17 cellular contexts compared by ENCODE assay signal in the genomic region with DNA sequence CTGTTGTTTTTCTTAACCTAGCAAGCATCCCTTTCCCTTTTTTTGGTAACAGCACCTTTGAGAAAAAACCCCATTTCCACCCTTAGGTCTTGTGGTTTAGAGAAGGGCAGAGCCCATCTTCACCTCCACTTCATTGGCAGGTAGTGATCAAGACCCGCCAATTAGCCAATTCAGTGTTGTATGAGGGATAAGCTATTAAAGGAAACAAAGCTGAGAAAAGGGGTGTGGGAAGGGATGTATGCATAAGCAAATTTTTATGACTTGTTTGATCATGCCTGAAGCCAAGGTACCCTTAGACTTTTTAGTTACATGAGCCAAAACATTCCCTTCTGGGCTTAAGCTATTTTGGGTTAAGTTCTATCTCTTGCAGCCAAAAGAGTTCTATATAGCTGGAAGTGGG. TPM values are rescaled to one million over a fixed set of nuclear protein-coding genes. Genes with fewer than 3 reads are reported as not detected.
DNase-seq lines count a peak whose midpoint lies in the region; ATAC-seq, FAIRE-seq and TF ChIP-seq lines count a peak whose summit lies in the region.
"Had no signal": no experiment of that assay in that cellular context is flagged by ENCODE, and none has a peak within 500 bp of the region (broad histone marks: within the 10 kb centered on the region; RNA-seq: fewer than 3 reads in every experiment).

No MANE protein-coding gene starts in this region.

- H3K4me3 Mint-ChIP-seq in neural crest cell: peak overlapping the region; percentile 8
- H3K4me3 Mint-ChIP-seq in chondrocyte (ENCODE audit: unreplicated experiment): no peak overlapping the region
- H3K4me3 Mint-ChIP-seq: CD8-positive, alpha-beta memory T cell; HFFc6 had no signal

- no peak for TF ChIP-seq EP300 in SK-N-SH (IDR thresholded peaks at IDR 0.05; ENCODE audit: borderline replicate concordance in 1 of 2, low read depth in 1 of 2, low read length in 1 of 2)

- H3K27me3 ChIP-seq in SK-N-SH (ENCODE audit: insufficient read depth) (no peaks in the 10 kb centered on the region), bronchial epithelial cell (ENCODE audit: control insufficient read depth, insufficient read depth, low read length) (no peaks in the 10 kb centered on the region)

- H3K27ac ChIP-seq in SK-N-SH (ENCODE audit: low read depth in 2 of 2, low read length in 1 of 2) (no peak overlapping the region), OCI-LY7 (ENCODE audit: low read depth, low read length, poor library complexity, severe bottlenecking) (no peak overlapping the region)
- H3K27ac ChIP-seq: BLaER1, HL-60 had no signal

- CTCF ChIA-PET in SK-N-SH (lab: Yijun Ruan, JAX) (interaction anchor here (1.0 to 4.3 kb wide), 3 partner anchors 10 to 38 kb away, joined by 3 to 28 read pairs (median 8); no protein-coding TSS in a partner anchor), OCI-LY7 (lab: Charles Lee; ENCODE audit: unreplicated experiment) (no interaction called here)

- H3K27me3 Mint-ChIP-seq in neural crest cell (ENCODE audit: low read depth): peaks cover 9% of the 10 kb centered on the region
- H3K27me3 Mint-ChIP-seq in chondrocyte (ENCODE audit: low read depth): no peaks in the 10 kb centered on the region

- H3K9me3 Mint-ChIP-seq in neural crest cell: no peaks in the 10 kb centered on the region
- H3K9me3 Mint-ChIP-seq in chondrocyte (ENCODE audit: low read depth): no peaks in the 10 kb centered on the region
- H3K9me3 Mint-ChIP-seq: HFFc6 had no signal

- 71% methylated on average over 1 of the region's 1 CpG for WGBS in SK-N-SH (ENCODE audit: low lambda C conversion rate)

- ATAC-seq in SK-N-SH treated with all-trans-retinoic acid at 6 μM for 48 hours: no peak

- intact Hi-C loops in OCI-LY7 (cut with micrococcal nuclease; ENCODE audit: unreplicated experiment): no loop called here

- TF ChIP-seq CTCF in SK-N-SH (IDR thresholded peaks at IDR 0.05) (no peak), bronchial epithelial cell (IDR thresholded peaks at IDR 0.05; ENCODE audit: insufficient read depth, low read length, severe bottlenecking) (no peak), neural crest cell (conservative IDR thresholded peaks at IDR 0.05) (no peak), chondrocyte (IDR thresholded peaks at IDR 0.05) (no peak), OCI-LY7 (conservative IDR thresholded peaks at IDR 0.05; ENCODE audit: low read length) (no peak)

- peaks cover 20% of the 10 kb centered on the region for H3K4me1 Mint-ChIP-seq in neural crest cell
- H3K4me1 Mint-ChIP-seq in chondrocyte (ENCODE audit: low read depth): peaks cover 53% of the 10 kb centered on the region

- no TSS peak for BruUV-seq in OCI-LY7 (replicated peaks; lab: Mats Ljungman, UMichigan)

- H3K36me3 ChIP-seq in SK-N-SH (replicated peaks in 1 of 2; ENCODE audit: control insufficient read depth in 1 of 2, insufficient read depth in 2 of 2, low read length in 1 of 2) (no peaks in the 10 kb centered on the region), bronchial epithelial cell (ENCODE audit: control insufficient read depth, insufficient read depth, low read length) (no peaks in the 10 kb centered on the region), OCI-LY7 (ENCODE audit: insufficient read depth, low read length) (no peaks in the 10 kb centered on the region)
- H3K36me3 ChIP-seq: BLaER1 had no signal

- H3K9me2 ChIP-seq in SK-N-SH (no peaks in the 10 kb centered on the region), OCI-LY7 (ENCODE audit: insufficient read depth, low read length) (no peaks in the 10 kb centered on the region)

- no peak for TF ChIP-seq RAD21 in SK-N-SH (IDR thresholded peaks at IDR 0.05; ENCODE audit: low read length)

- no peak overlapping the region for H3K27ac Mint-ChIP-seq in neural crest cell (ENCODE audit: unreplicated experiment)
- no peak overlapping the region for H3K27ac Mint-ChIP-seq in chondrocyte (ENCODE audit: unreplicated experiment)
- H3K27ac Mint-ChIP-seq: CD8-positive, alpha-beta memory T cell; HFFc6 had no signal

- H3K36me3 Mint-ChIP-seq in neural crest cell (ENCODE audit: low read depth): no peaks in the 10 kb centered on the region
- no peaks in the 10 kb centered on the region for H3K36me3 Mint-ChIP-seq in chondrocyte (ENCODE audit: low read depth)
- H3K36me3 Mint-ChIP-seq: CD8-positive, alpha-beta memory T cell had no signal

- H3K4me3 ChIP-seq in SK-N-SH (ENCODE audit: low read depth in 2 of 2, low read length in 1 of 2) (no peak overlapping the region), bronchial epithelial cell (ENCODE audit: low read depth, low read length) (no peak overlapping the region), OCI-LY7 (ENCODE audit: low read depth, low read length, poor library complexity, severe bottlenecking) (no peak overlapping the region)
- H3K4me3 ChIP-seq: BLaER1 had no signal

- H4K20me1 ChIP-seq in SK-N-SH (ENCODE audit: insufficient read depth) (no peaks in the 10 kb centered on the region), OCI-LY7 (ENCODE audit: insufficient read depth, low read length) (no peaks in the 10 kb centered on the region)
- H4K20me1 ChIP-seq: BLaER1 had no signal

- H3K79me2 ChIP-seq in SK-N-SH (ENCODE audit: insufficient read depth): peaks cover 10% of the 10 kb centered on the region
- no peaks in the 10 kb centered on the region for H3K79me2 ChIP-seq in OCI-LY7 (ENCODE audit: insufficient read depth, low read depth, low read length)

- no peak for FAIRE-seq in bronchial epithelial cell (lab: Jason Lieb, UNC)

- H3K4me1 ChIP-seq in SK-N-SH (ENCODE audit: control insufficient read depth in 1 of 2, insufficient read depth in 2 of 2, low read depth in 1 of 2, low read length in 1 of 2) (peaks cover 0 to 2% of the 10 kb centered on the region in 2 experiments; a peak in 2 of 4 replicates), OCI-LY7 (ENCODE audit: insufficient read depth, low read length, poor library complexity, severe bottlenecking) (no peaks in the 10 kb centered on the region)
- H3K4me1 ChIP-seq: Caco-2 had no signal

- H3K9ac ChIP-seq in SK-N-SH: no peak overlapping the region
- H3K9ac ChIP-seq: BLaER1 had no signal

- H3K4me2 ChIP-seq in SK-N-SH (no peak overlapping the region), OCI-LY7 (ENCODE audit: low read length) (no peak overlapping the region)
- H3K4me2 ChIP-seq: BLaER1 had no signal

- DNase-seq in SK-N-SH: no peak
- DNase-seq in bronchial epithelial cell (ENCODE audit: low read depth): peak; percentile 81
- DNase-seq in neural crest cell (ENCODE audit: low read depth, low spot score): no peak
- no peak for DNase-seq in chondrocyte (ENCODE audit: low spot score)
- no peak for DNase-seq in OCI-LY7 (ENCODE audit: low spot score)
- DNase-seq in NK-92 treated with Interleukin-12 subunit alpha and Interleukin-12 subunit beta, amount 100 ng/mL, for 24 hours (lab: John Stamatoyannopoulos, UW): no peak
- DNase-seq: 8988T; AML-193; Caco-2; CD8-positive, alpha-beta memory T cell; DND-41; GDM1; HCEC 1CT; HFFc6 had no signal

- POLR2A ChIA-PET in SK-N-SH (lab: Yijun Ruan, JAX): no interaction called here
- POLR2A ChIA-PET in OCI-LY7 (lab: Charles Lee): interaction anchor here (1.2 kb wide), 1 partner anchor 9 kb away, joined by 3 read pairs; no protein-coding TSS in a partner anchor

- H2AFZ ChIP-seq in SK-N-SH (ENCODE audit: low read depth): peak overlapping the region; percentile 27; the same call in 1 of the 2 replicates
- no peak overlapping the region for H2AFZ ChIP-seq in OCI-LY7 (ENCODE audit: low read length)

- H3F3A ChIP-seq in SK-N-SH (replicated peaks; ENCODE audit: insufficient read depth): peaks cover 10% of the 10 kb centered on the region

- H3K9me3 ChIP-seq in SK-N-SH: no peaks in the 10 kb centered on the region
- H3K9me3 ChIP-seq in OCI-LY7 (ENCODE audit: low read length): no peaks in the 10 kb centered on the region
- H3K9me3 ChIP-seq: BLaER1, Caco-2 had no signal

TF ChIP-seq in SK-N-SH, 30 proteins besides CTCF, POLR2A, EP300 and RAD21 (continues in another document):
- TF ChIP-seq, protein P1, sequence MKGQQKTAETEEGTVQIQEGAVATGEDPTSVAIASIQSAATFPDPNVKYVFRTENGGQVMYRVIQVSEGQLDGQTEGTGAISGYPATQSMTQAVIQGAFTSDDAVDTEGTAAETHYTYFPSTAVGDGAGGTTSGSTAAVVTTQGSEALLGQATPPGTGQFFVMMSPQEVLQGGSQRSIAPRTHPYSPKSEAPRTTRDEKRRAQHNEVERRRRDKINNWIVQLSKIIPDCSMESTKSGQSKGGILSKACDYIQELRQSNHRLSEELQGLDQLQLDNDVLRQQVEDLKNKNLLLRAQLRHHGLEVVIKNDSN (IDR thresholded peaks at IDR 0.05; ENCODE audit: borderline replicate concordance, low read depth): no peak
- TF ChIP-seq NFIC (IDR thresholded peaks at IDR 0.05; ENCODE audit: borderline replicate concordance) (no peak), TEAD4 (IDR thresholded peaks at IDR 0.05; ENCODE audit: borderline replicate concordance, insufficient read depth) (no peak), FOSL2 (IDR thresholded peaks at IDR 0.05; ENCODE audit: borderline replicate concordance, low read depth) (no peak)
- TF ChIP-seq, protein P2, sequence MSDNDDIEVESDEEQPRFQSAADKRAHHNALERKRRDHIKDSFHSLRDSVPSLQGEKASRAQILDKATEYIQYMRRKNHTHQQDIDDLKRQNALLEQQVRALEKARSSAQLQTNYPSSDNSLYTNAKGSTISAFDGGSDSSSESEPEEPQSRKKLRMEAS (IDR thresholded peaks at IDR 0.05; ENCODE audit: low read depth): no peak

TF ChIP-seq in SK-N-SH treated with all-trans-retinoic acid at 6 μM for 48 hours, 23 proteins besides CTCF, POLR2A, EP300 and RAD21 (continues in another document):
- TF ChIP-seq PPARA (CRISPR knock-in tag; IDR thresholded peaks at IDR 0.05; ENCODE audit: borderline replicate concordance) (no peak), GLIS3 (CRISPR knock-in tag; IDR thresholded peaks at IDR 0.05) (no peak), ZFP3 (CRISPR knock-in tag; IDR thresholded peaks at IDR 0.05) (no peak), SNAI2 (CRISPR knock-in tag; IDR thresholded peaks at IDR 0.05) (no peak), ZC3H10 (CRISPR knock-in tag; IDR thresholded peaks at IDR 0.05) (no peak), OSR1 (CRISPR knock-in tag; IDR thresholded peaks at IDR 0.05) (no peak), RARB (CRISPR knock-in tag; IDR thresholded peaks at IDR 0.05) (no peak), ESRRG (CRISPR knock-in tag; IDR thresholded peaks at IDR 0.05) (no peak), ARNTL (CRISPR knock-in tag; IDR thresholded peaks at IDR 0.05; ENCODE audit: borderline replicate concordance, low read depth) (no peak), CSDC2 (CRISPR knock-in tag; IDR thresholded peaks at IDR 0.05) (no peak), ZFP30 (CRISPR knock-in tag; IDR thresholded peaks at IDR 0.05) (no peak)

RNA-seq across cellular contexts. Expression of a gene that starts 3.6 kb away (rescaled TPM):
- 3.4 and 4.1 TPM in 2 replicates for polyA plus RNA-seq in SK-N-SH (2012; rRNA removed)
- 4.6 and 4.8 TPM in 2 replicates for polyA plus RNA-seq in SK-N-SH (2012; cell fraction: cytosol; rRNA removed)
- polyA plus RNA-seq in SK-N-SH (2012; cell fraction: nucleus; rRNA removed): 5.4 and 7.5 TPM in 2 replicates
- total RNA-seq in bronchial epithelial cell (3.7 and 5.5 TPM in 2 replicates), neural crest cell (18.6 and 19.5 TPM in 2 replicates), chondrocyte (9.4 to 13.6 TPM (median 13.3 TPM) in 3 replicates), OCI-LY7 (2022) (not detected in 2 replicates)
- not detected in 2 replicates for total RNA-seq in OCI-LY7 (2014; rRNA removed; shearing (Covaris generic))
- polyA plus RNA-seq: CD8-positive, alpha-beta memory T cell had no signal
